Comparison of ENCODE assay signal across 1 cellular context in the genomic region with DNA sequence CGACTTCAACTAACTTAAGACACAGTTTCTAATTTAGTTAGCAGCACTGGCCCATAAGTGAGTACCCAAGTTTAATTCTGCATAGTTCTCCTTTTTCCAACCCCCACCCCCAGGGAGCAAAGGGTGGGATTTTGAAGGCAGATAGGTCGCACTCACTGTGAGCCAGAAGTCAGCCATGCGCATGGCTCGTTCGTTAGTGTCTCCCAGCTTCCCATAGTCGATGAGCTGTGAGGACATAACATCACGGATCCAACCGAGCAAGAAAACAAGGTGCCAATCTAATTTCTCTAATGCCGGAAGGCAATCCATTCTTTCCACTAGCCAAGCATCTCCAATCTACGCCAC.
TF ChIP-seq lines count a peak whose summit lies in the region.

No MANE protein-coding gene starts in this region.

TF ChIP-seq in GM12878, 131 proteins besides CTCF, POLR2A, EP300 and RAD21:
- TF ChIP-seq, protein P1, sequence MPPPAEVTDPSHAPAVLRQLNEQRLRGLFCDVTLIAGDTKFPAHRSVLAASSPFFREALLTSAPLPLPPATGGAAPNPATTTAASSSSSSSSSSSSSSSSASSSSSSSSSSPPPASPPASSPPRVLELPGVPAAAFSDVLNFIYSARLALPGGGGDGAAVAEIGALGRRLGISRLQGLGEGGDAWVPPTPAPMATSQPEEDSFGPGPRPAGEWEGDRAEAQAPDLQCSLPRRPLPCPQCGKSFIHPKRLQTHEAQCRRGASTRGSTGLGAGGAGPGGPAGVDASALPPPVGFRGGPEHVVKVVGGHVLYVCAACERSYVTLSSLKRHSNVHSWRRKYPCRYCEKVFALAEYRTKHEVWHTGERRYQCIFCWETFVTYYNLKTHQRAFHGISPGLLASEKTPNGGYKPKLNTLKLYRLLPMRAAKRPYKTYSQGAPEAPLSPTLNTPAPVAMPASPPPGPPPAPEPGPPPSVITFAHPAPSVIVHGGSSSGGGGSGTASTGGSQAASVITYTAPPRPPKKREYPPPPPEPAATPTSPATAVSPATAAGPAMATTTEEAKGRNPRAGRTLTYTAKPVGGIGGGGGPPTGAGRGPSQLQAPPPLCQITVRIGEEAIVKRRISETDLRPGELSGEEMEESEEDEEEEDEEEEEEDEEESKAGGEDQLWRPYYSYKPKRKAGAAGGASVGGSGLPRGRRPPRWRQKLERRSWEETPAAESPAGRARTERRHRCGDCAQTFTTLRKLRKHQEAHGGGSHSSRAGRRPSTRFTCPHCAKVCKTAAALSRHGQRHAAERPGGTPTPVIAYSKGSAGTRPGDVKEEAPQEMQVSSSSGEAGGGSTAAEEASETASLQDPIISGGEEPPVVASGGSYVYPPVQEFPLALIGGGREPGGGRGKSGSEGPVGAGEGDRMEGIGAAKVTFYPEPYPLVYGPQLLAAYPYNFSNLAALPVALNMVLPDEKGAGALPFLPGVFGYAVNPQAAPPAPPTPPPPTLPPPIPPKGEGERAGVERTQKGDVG (CRISPR knock-in tag; IDR thresholded peaks at IDR 0.05): no peak
- TF ChIP-seq PAX5 (IDR thresholded peaks at IDR 0.05; ENCODE audit: borderline replicate concordance, low read depth, low read length) (peak; percentile 27; the same call in 1 of the 2 replicates), YY1 (IDR thresholded peaks at IDR 0.05; ENCODE audit: low read depth, low read length) (no peak)
- TF ChIP-seq, protein P2, sequence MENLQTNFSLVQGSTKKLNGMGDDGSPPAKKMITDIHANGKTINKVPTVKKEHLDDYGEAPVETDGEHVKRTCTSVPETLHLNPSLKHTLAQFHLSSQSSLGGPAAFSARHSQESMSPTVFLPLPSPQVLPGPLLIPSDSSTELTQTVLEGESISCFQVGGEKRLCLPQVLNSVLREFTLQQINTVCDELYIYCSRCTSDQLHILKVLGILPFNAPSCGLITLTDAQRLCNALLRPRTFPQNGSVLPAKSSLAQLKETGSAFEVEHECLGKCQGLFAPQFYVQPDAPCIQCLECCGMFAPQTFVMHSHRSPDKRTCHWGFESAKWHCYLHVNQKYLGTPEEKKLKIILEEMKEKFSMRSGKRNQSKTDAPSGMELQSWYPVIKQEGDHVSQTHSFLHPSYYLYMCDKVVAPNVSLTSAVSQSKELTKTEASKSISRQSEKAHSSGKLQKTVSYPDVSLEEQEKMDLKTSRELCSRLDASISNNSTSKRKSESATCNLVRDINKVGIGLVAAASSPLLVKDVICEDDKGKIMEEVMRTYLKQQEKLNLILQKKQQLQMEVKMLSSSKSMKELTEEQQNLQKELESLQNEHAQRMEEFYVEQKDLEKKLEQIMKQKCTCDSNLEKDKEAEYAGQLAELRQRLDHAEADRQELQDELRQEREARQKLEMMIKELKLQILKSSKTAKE (IDR thresholded peaks at IDR 0.05; ENCODE audit: low read depth, poor library complexity, severe bottlenecking): no peak
